In the genomic region with DNA sequence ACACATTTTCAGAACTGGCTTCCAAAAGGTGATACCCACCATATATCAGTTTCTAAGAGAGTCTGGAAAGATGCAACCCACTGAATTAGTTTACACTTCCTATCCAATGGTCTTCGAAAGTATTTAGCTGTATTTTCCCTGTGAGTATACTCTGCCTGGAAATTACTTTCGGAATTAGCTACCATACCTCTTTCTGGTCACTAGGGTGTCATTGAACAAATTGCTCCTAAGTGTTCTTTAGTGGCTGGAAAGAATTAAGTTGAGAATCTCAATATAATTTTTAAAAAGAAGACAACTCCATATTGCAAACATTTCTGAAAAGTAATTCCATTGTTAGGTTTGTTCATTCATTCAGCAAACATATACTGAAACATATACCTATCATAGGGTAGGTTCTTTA, we compare ENCODE assay signal across 17 cellular contexts.
DNase-seq lines count a peak whose midpoint lies in the region; TF ChIP-seq lines count a peak whose summit lies in the region.
"Had no signal": no experiment of that assay in that cellular context is flagged by ENCODE, and none has a peak within 500 bp of the region (broad histone marks: within the 10 kb centered on the region; RNA-seq: fewer than 3 reads in every experiment).

No MANE protein-coding gene starts in this region.

- DNase-seq in DMS 273 (lab: John Stamatoyannopoulos, UW; ENCODE audit: unreplicated experiment) (peak; percentile 3), DMS 273 treated with DMSO at 0.1 percent for 48 hours (lab: John Stamatoyannopoulos, UW) (no peak), mesothelial cell of epicardium (ENCODE audit: low spot score in 2 of 2, unreplicated experiment in 2 of 2) (no peak), substantia nigra (lab: John Stamatoyannopoulos, UW) (no peak), Calu3 (no peak), NCI-H82 treated with DMSO at 0.1 percent for 48 hours (lab: John Stamatoyannopoulos, UW; ENCODE audit: unreplicated experiment) (no peak)
- DNase-seq: CD4-positive, CD25-positive, alpha-beta regulatory T cell; DMS153; DMS79 treated with DMSO at 0.1 percent for 48 hours; EL; GOT3 had no signal

- H3K9me3 Mint-ChIP-seq in mesothelial cell of epicardium (peaks cover 3% of the 10 kb centered on the region), Calu3 (ENCODE audit: low read depth, unreplicated experiment) (no peaks in the 10 kb centered on the region)

- 0 out of 2 replicates have a peak, but pooled peaks have one; percentile 9 for TF ChIP-seq CTCF in OCI-LY1 (IDR thresholded peaks at IDR 0.05; ENCODE audit: low read length)
- TF ChIP-seq CTCF in mesothelial cell of epicardium (IDR thresholded peaks at IDR 0.05; ENCODE audit: unreplicated experiment) = peak; percentile 46
- TF ChIP-seq CTCF in Calu3 (IDR thresholded peaks at IDR 0.05; ENCODE audit: unreplicated experiment) = no peak

- no peaks in the 10 kb centered on the region for H3K9me2 ChIP-seq in OCI-LY1 (ENCODE audit: low read depth, low read length)

- H3K4me3 Mint-ChIP-seq in mesothelial cell of epicardium = no peak overlapping the region
- no peak overlapping the region for H3K4me3 Mint-ChIP-seq in Calu3 (ENCODE audit: low read depth, unreplicated experiment)

- H3F3A ChIP-seq in OCI-LY1 (ENCODE audit: insufficient read depth, low read length) = no peaks in the 10 kb centered on the region

- no peak overlapping the region for H3K9ac ChIP-seq in OCI-LY1 (ENCODE audit: low read length)
- H3K9ac ChIP-seq: BLaER1 had no signal

- H3K27me3 Mint-ChIP-seq in mesothelial cell of epicardium (ENCODE audit: low read depth) (no peaks in the 10 kb centered on the region), Calu3 (ENCODE audit: unreplicated experiment) (no peaks in the 10 kb centered on the region)
- H3K27me3 Mint-ChIP-seq: CD4-positive, CD25-positive, alpha-beta regulatory T cell had no signal

- intact Hi-C loops in Calu3 (cut with micrococcal nuclease; ENCODE audit: unreplicated experiment) = no loop called here

- H3K36me3 ChIP-seq in OCI-LY1 (ENCODE audit: insufficient read depth, low read length) = no peaks in the 10 kb centered on the region; the same call in 1 of the 2 replicates
- H3K36me3 ChIP-seq: BLaER1, HAP-1 had no signal

- no TSS peak for BruUV-seq in Calu3 (replicated peaks; lab: Mats Ljungman, UMichigan)

- H3K27me3 ChIP-seq in OCI-LY1 (ENCODE audit: insufficient read depth, low read length) = no peaks in the 10 kb centered on the region
- H3K27me3 ChIP-seq: BLaER1 had no signal

- no peak overlapping the region for H3K27ac Mint-ChIP-seq in mesothelial cell of epicardium
- no peak overlapping the region for H3K27ac Mint-ChIP-seq in Calu3 (ENCODE audit: unreplicated experiment)

- no peak overlapping the region for H2AFZ ChIP-seq in OCI-LY1 (ENCODE audit: low read length)

- H3K9me3 ChIP-seq in OCI-LY1 (ENCODE audit: low read length) = no peaks in the 10 kb centered on the region
- H3K9me3 ChIP-seq: BLaER1, HAP-1 had no signal

- no peaks in the 10 kb centered on the region for H3K4me1 Mint-ChIP-seq in mesothelial cell of epicardium
- no peaks in the 10 kb centered on the region for H3K4me1 Mint-ChIP-seq in Calu3 (ENCODE audit: low read depth, unreplicated experiment)
- H3K4me1 Mint-ChIP-seq: CD4-positive, CD25-positive, alpha-beta regulatory T cell had no signal

- no peaks in the 10 kb centered on the region for H4K20me1 ChIP-seq in OCI-LY1 (ENCODE audit: insufficient read depth, low read length)
- H4K20me1 ChIP-seq: BLaER1 had no signal

- CTCF ChIA-PET in Calu3 (lab: Charles Lee) = no interaction called here

- no peaks in the 10 kb centered on the region for H3K4me1 ChIP-seq in OCI-LY1 (ENCODE audit: insufficient read depth, low read length, severe bottlenecking)
- H3K4me1 ChIP-seq: BLaER1, HAP-1 had no signal

- no peaks in the 10 kb centered on the region for H3K79me2 ChIP-seq in OCI-LY1 (ENCODE audit: insufficient read depth, low read length)

- H3K36me3 Mint-ChIP-seq in mesothelial cell of epicardium = no peaks in the 10 kb centered on the region
- H3K36me3 Mint-ChIP-seq in Calu3 (ENCODE audit: insufficient read depth, unreplicated experiment) = no peaks in the 10 kb centered on the region
- H3K36me3 Mint-ChIP-seq: CD4-positive, CD25-positive, alpha-beta regulatory T cell had no signal

- no peak overlapping the region for H3K4me2 ChIP-seq in OCI-LY1 (ENCODE audit: low read length)
- H3K4me2 ChIP-seq: BLaER1 had no signal

- H3K27ac ChIP-seq in OCI-LY1 (ENCODE audit: low read depth, low read length, poor library complexity, severe bottlenecking) (no peak overlapping the region), substantia nigra (ENCODE audit: low read depth, low read length, poor library complexity, severe bottlenecking) (no peak overlapping the region)
- H3K27ac ChIP-seq: 22Rv1, BLaER1, HL-60 had no signal

- H3K4me3 ChIP-seq in OCI-LY1 (ENCODE audit: low read depth, low read length, poor library complexity, severe bottlenecking) = no peak overlapping the region
- H3K4me3 ChIP-seq: BLaER1, HAP-1, K562 had no signal
